Comparison of ENCODE assay signal across 8 cellular contexts in genomic region chr22:17303840-17304779, GRCh38.
DNase-seq lines count a peak whose midpoint lies in the region; ATAC-seq and TF ChIP-seq lines count a peak whose summit lies in the region.

No MANE protein-coding gene starts in this region.

- H3K36me3 ChIP-seq in brain microvascular endothelial cell (replicated peaks): no peaks in the 10 kb centered on the region

- in situ Hi-C loops in brain microvascular endothelial cell (cut with HindIII; ENCODE audit: low pct_ligation_motif_present, low sequenced_read_pairs): no loop called here

- peak; percentile 59 for DNase-seq in Jurkat, Clone E6-1 (ENCODE audit: low read depth, low spot score)
- peak; percentile 7 for DNase-seq in activated T-helper 9 cell treated with anti-CD3 and anti-CD28 coated beads, Interleukin-2, amount 50 U/mL, for 16 hours (ENCODE audit: low read depth)
- peak in 2 of 3 donors; percentile 20 to 21 for DNase-seq in stimulated activated CD4-positive, alpha-beta T cell treated with anti-CD3 and anti-CD28 coated beads, TNF-alpha, amount 100 ng/mL, for 1 hour (ENCODE audit: low read depth in 3 of 3, low spot score in 1 of 3)
- no peak for DNase-seq in NCI-H2107 (lab: John Stamatoyannopoulos, UW)
- DNase-seq in brain microvascular endothelial cell: no peak
- no peak for DNase-seq in NK-92 (lab: John Stamatoyannopoulos, UW; ENCODE audit: unreplicated experiment)

- peak; percentile 55 for ATAC-seq in GM18873 (IDR thresholded peaks at IDR 0.05; ENCODE audit: low FRiP score, unreplicated experiment)
- ATAC-seq in GM18861 (IDR thresholded peaks at IDR 0.05; ENCODE audit: unreplicated experiment): no peak

- no peak overlapping the region for H3K27ac ChIP-seq in brain microvascular endothelial cell

- no peak for TF ChIP-seq CTCF in brain microvascular endothelial cell (IDR thresholded peaks at IDR 0.05; ENCODE audit: low read depth, low read length, missing control alignments)

- H3K27me3 ChIP-seq in brain microvascular endothelial cell (replicated peaks): no peaks in the 10 kb centered on the region

- H3K4me3 ChIP-seq in Jurkat, Clone E6-1 (ENCODE audit: low read length): no peak overlapping the region
- no peak overlapping the region for H3K4me3 ChIP-seq in brain microvascular endothelial cell (ENCODE audit: low read depth, low read length)

Comparison
In these comparisons a context has a peak if more than half of its experiments do, and no peak if none do; other contexts are left out.
1. DNase-seq: peak in Jurkat, Clone E6-1 (single experiment), activated T-helper 9 cell treated with anti-CD3 and anti-CD28 coated beads, Interleukin-2, amount 50 U/mL, for 16 hours (single experiment) and stimulated activated CD4-positive, alpha-beta T cell treated with anti-CD3 and anti-CD28 coated beads, TNF-alpha, amount 100 ng/mL, for 1 hour (2 of 3); none in NCI-H2107 (single experiment), brain microvascular endothelial cell (single experiment) and NK-92 (single experiment).